In the genomic region with DNA sequence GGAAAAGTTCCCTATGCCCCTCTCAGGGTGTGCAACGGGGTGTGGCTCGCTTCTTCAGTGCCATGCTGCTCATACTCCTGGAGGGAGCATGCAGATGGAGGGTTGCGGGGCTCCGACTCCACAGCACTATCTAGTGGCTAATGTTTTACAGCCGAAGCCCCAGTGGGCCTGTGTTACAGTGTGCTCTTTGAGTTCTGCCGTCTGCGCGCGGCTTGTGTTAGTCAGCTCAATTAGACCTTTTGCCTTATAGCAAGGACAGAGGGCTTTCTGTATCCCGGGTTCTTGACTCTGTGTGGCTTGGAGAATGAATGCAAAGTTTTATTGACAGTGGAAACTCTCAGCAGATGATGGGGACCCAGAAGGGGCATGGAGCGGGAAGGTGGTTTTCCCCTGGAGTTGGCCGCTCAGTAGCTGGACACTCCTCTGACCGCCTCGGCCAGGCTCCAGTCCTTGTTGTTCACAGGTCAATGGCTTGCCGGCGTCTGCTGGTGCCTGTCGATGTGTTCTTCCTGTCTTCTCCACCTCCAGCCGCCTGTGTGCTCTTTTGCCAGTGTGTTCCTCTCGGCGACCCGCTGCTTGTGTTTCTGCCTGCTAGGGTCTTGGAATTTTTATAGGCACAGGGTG, we compare ENCODE assay signal across 9 cellular contexts.
DNase-seq lines count a peak whose midpoint lies in the region; ATAC-seq, FAIRE-seq and TF ChIP-seq lines count a peak whose summit lies in the region.
"Had no signal": no experiment of that assay in that cellular context is flagged by ENCODE, and none has a peak within 500 bp of the region (broad histone marks: within the 10 kb centered on the region; RNA-seq: fewer than 3 reads in every experiment).

No MANE protein-coding gene starts in this region.

- H3K9me2 ChIP-seq in MM.1S (replicated peaks; ENCODE audit: insufficient read depth, low read length), result no peaks in the 10 kb centered on the region

- H3K79me2 ChIP-seq in endothelial cell of umbilical vein (ENCODE audit: control insufficient read depth, insufficient read depth, low read length) (no peaks in the 10 kb centered on the region), MM.1S (ENCODE audit: low read length) (no peaks in the 10 kb centered on the region)

- H3K27ac ChIP-seq in endothelial cell of umbilical vein (ENCODE audit: insufficient read depth, low read depth, low read length) (no peak overlapping the region), MM.1S (ENCODE audit: low read length) (no peak overlapping the region)

- no peaks in the 10 kb centered on the region for H3K9me1 ChIP-seq in endothelial cell of umbilical vein (replicated peaks; ENCODE audit: control insufficient read depth, extremely low read depth, insufficient read depth, low read length)

- FAIRE-seq in endothelial cell of umbilical vein (lab: Jason Lieb, UNC), result no peak
- FAIRE-seq: TTC549 had no signal

- H3K9ac ChIP-seq in endothelial cell of umbilical vein (replicated peaks; ENCODE audit: extremely low read depth, insufficient read depth, low read length), result no peak overlapping the region
- H3K9ac ChIP-seq in MM.1S (ENCODE audit: low read length), result no peak overlapping the region

- intact Hi-C loops in endothelial cell of umbilical vein (cut with micrococcal nuclease), result loop anchor here (1.0 to 5.0 kb wide), 4 partner anchors 143 to 884 kb away; no protein-coding TSS in a partner anchor

- H4K20me1 ChIP-seq in endothelial cell of umbilical vein (replicated peaks; ENCODE audit: control insufficient read depth, extremely low read depth, insufficient read depth, low read length) (no peaks in the 10 kb centered on the region), MM.1S (ENCODE audit: insufficient read depth, low read length) (no peaks in the 10 kb centered on the region)

- CTCF ChIA-PET in endothelial cell of umbilical vein (lab: Charles Lee), result interaction anchor here (0.9 to 2.2 kb wide), 2 partner anchors 324 to 884 kb away, joined by 3 to 5 read pairs; no protein-coding TSS in a partner anchor

- no peaks in the 10 kb centered on the region for H3K36me3 ChIP-seq in endothelial cell of umbilical vein (ENCODE audit: control insufficient read depth in 2 of 2, extremely low read depth in 1 of 2, insufficient read depth in 2 of 2, low read length in 2 of 2)
- no peaks in the 10 kb centered on the region for H3K36me3 ChIP-seq in MM.1S (replicated peaks; ENCODE audit: insufficient read depth, low read length)

- no peak overlapping the region for H2AFZ ChIP-seq in endothelial cell of umbilical vein (ENCODE audit: low read depth, low read length)
- no peak overlapping the region for H2AFZ ChIP-seq in MM.1S (ENCODE audit: low read length)

- POLR2A ChIA-PET in endothelial cell of umbilical vein (lab: Charles Lee), result no interaction called here

- H3K9me3 ChIP-seq in endothelial cell of umbilical vein (replicated peaks; ENCODE audit: control insufficient read depth, insufficient read depth, low read length) (no peaks in the 10 kb centered on the region), MM.1S (replicated peaks; ENCODE audit: insufficient read depth, low read length) (no peaks in the 10 kb centered on the region)

- peak; percentile 43 for ATAC-seq in GM18511 (IDR thresholded peaks at IDR 0.05; ENCODE audit: unreplicated experiment)
- ATAC-seq in HG03108 (IDR thresholded peaks at IDR 0.05; ENCODE audit: unreplicated experiment), result no peak

- dilution Hi-C loops in endothelial cell of umbilical vein (cut with MboI; ENCODE audit: extremely low pct_ligation_motif_present, low sequenced_read_pairs), result no loop called here

- no peaks in the 10 kb centered on the region for H3F3A ChIP-seq in MM.1S (ENCODE audit: insufficient read depth, low read length)

- H3K4me2 ChIP-seq in endothelial cell of umbilical vein (ENCODE audit: insufficient read depth, low read length) (no peak overlapping the region), MM.1S (ENCODE audit: low read depth, low read length) (no peak overlapping the region)

- TF ChIP-seq POLR2A in endothelial cell of umbilical vein (IDR thresholded peaks at IDR 0.05; ENCODE audit: low read depth, low read length), result no peak

- H3K27me3 ChIP-seq in endothelial cell of umbilical vein (ENCODE audit: control insufficient read depth in 2 of 2, insufficient read depth in 2 of 2, low read length in 2 of 2) (peaks cover 0 to 2% of the 10 kb centered on the region in 2 experiments), MM.1S (replicated peaks; ENCODE audit: insufficient read depth, low read length) (no peaks in the 10 kb centered on the region)

- BruUV-seq in endothelial cell of umbilical vein (replicated peaks; lab: Mats Ljungman, UMichigan), result no TSS peak

- DNase-seq in NCI-H460 (ENCODE audit: extremely low read depth, low read depth), result peak; percentile 9
- no peak for DNase-seq in endothelial cell of umbilical vein (ENCODE audit: low read depth, low spot score)
- peak; percentile 36 for DNase-seq in occipital lobe (lab: John Stamatoyannopoulos, UW)
- no peak for DNase-seq in central memory CD4-positive, alpha-beta T cell
- DNase-seq in NCI-H446 treated with DMSO at 0.1 percent for 48 hours (lab: John Stamatoyannopoulos, UW), result no peak
- DNase-seq in MM.1S, result no peak

- TF ChIP-seq CTCF in endothelial cell of umbilical vein (IDR thresholded peaks at IDR 0.05; ENCODE audit: extremely low read depth in 1 of 2, insufficient read depth in 1 of 2, low read depth in 1 of 2, low read length in 2 of 2) (peak; percentile 27 to 49), MM.1S (IDR thresholded peaks at IDR 0.05; ENCODE audit: low read length) (no peak)

- H3K4me1 ChIP-seq in endothelial cell of umbilical vein (ENCODE audit: control insufficient read depth, extremely low read depth, insufficient read depth, low read length) (no peaks in the 10 kb centered on the region), MM.1S (ENCODE audit: low read length) (no peaks in the 10 kb centered on the region)

- H3K4me3 ChIP-seq in endothelial cell of umbilical vein (replicated peaks in 1 of 3; ENCODE audit: insufficient read depth in 1 of 3, low read depth in 1 of 3, low read length in 3 of 3) (no peak overlapping the region), MM.1S (ENCODE audit: low read length) (no peak overlapping the region)

TF ChIP-seq in endothelial cell of umbilical vein, 7 proteins besides CTCF, POLR2A, EP300 and RAD21:
- TF ChIP-seq MYC (IDR thresholded peaks at IDR 0.05; ENCODE audit: low read depth, low read length), result no peak
- no peak for TF ChIP-seq JUN (IDR thresholded peaks at IDR 0.05; ENCODE audit: borderline replicate concordance, insufficient read depth, insufficient read length, low read depth)
- no peak for TF ChIP-seq GATA2 (IDR thresholded peaks at IDR 0.05; ENCODE audit: insufficient read depth, insufficient read length, low read depth, low read length)
- no peak for TF ChIP-seq EZH2 (IDR thresholded peaks at IDR 0.05; ENCODE audit: borderline replicate concordance, low read depth, low read length, severe bottlenecking)
- no peak for TF ChIP-seq FOS (IDR thresholded peaks at IDR 0.05; ENCODE audit: borderline replicate concordance, insufficient read depth, low read length)
- TF ChIP-seq MAX (IDR thresholded peaks at IDR 0.05; ENCODE audit: insufficient read depth, insufficient read length), result no peak
- no peak for TF ChIP-seq POLR2AphosphoS5 (IDR thresholded peaks at IDR 0.05; ENCODE audit: insufficient read depth, low read depth, low read length)

Comparison
In these comparisons a context has a peak if more than half of its experiments do, and no peak if none do; other contexts are left out.
1. DNase-seq: peak in NCI-H460 (single experiment) and occipital lobe (single experiment); none in endothelial cell of umbilical vein (single experiment), central memory CD4-positive, alpha-beta T cell (single experiment), NCI-H446 treated with DMSO at 0.1 percent for 48 hours (single experiment) and MM.1S (single experiment).